ENCODE assay signal across 8 cellular contexts in genomic region chr16:1770328-1771071, GRCh38. TPM values are rescaled to one million over a fixed set of nuclear protein-coding genes. Genes with fewer than 3 reads are reported as not detected.
DNase-seq lines count a peak whose midpoint lies in the region; ATAC-seq, FAIRE-seq and TF ChIP-seq lines count a peak whose summit lies in the region.

No MANE protein-coding gene starts in this region.

- CTCF ChIA-PET in A673 (lab: Charles Lee) (no interaction called here), K562 (lab: Yijun Ruan, JAX; ENCODE audit: low intra/inter-chr PET ratio) (no interaction called here)

- H3K18ac ChIP-seq in H9 (ENCODE audit: insufficient read length, low read depth, low read length): peak overlapping the region; percentile 44

- no peak overlapping the region for H4K91ac ChIP-seq in H9 (ENCODE audit: insufficient read length, low read depth, low read length)

- intact Hi-C loops in A673 (cut with micrococcal nuclease; ENCODE audit: unreplicated experiment) (loop anchor here (10.0 kb wide), 1 partner anchor 54 kb away; the partner anchor contains the start of genes FAHD1 and HAGH), K562 (cut with micrococcal nuclease) (no loop called here), gastrocnemius medialis (cut with DNase I; ENCODE audit: low total_unique reads) (loop anchor here (10.0 kb wide), 1 partner anchor 444 kb away; the partner anchor contains the start of genes BRICD5 and PGP)

- POLR2A ChIA-PET in A673 (lab: Charles Lee; ENCODE audit: low non-redundant PET): interaction anchor here (0.5 to 0.7 kb wide), 2 partner anchors 16 to 477 kb away, joined by 3 to 9 read pairs; no protein-coding TSS in a partner anchor
- POLR2A ChIA-PET in K562 (lab: Yijun Ruan, JAX): interaction anchor here (0.6 to 4.3 kb wide), 7 partner anchors 9 to 385 kb away, joined by 3 to 35 read pairs (median 5); partner anchors contain the start of genes FAHD1, HAGH, NUBP2 and RPS2

- no peak overlapping the region for H3T11ph ChIP-seq in H9 (ENCODE audit: low read length)

- peaks cover 2% of the 10 kb centered on the region for H3K9me1 ChIP-seq in K562 (ENCODE audit: control insufficient read depth, insufficient read depth, low read length)

- FAIRE-seq in K562 (lab: Jason Lieb, UNC): no peak

- H3K36me3 Mint-ChIP-seq in H9 (ENCODE audit: insufficient read depth in 1 of 3, low read depth in 3 of 3): peaks cover 11 to 42% (median 34%) of the 10 kb centered on the region in 3 experiments; a peak in 6 of 7 replicates

- H3K27me3 ChIP-seq in A673 (replicated peaks; ENCODE audit: insufficient read depth, low read depth, low read length, poor library complexity) (no peaks in the 10 kb centered on the region), H9 (ENCODE audit: insufficient read depth, low read length) (no peaks in the 10 kb centered on the region), SU-DHL-6 (ENCODE audit: low read length) (no peaks in the 10 kb centered on the region), K562 (ENCODE audit: control insufficient read depth in 2 of 2, insufficient read depth in 2 of 2, low read length in 2 of 2) (no peaks in the 10 kb centered on the region), iPS-15b (ENCODE audit: control insufficient read depth, insufficient read depth, low read length) (no peaks in the 10 kb centered on the region), gastrocnemius medialis (no peaks in the 10 kb centered on the region)

- H3K4me3 ChIP-seq in A673 (ENCODE audit: low read depth, low read length, poor library complexity, severe bottlenecking) (peak overlapping the region; percentile 63), SU-DHL-6 (ENCODE audit: insufficient read depth, low read length, poor library complexity, severe bottlenecking) (peak overlapping the region; percentile 90), K562 (peak overlapping the region; percentile 96), iPS-15b (ENCODE audit: low read depth, low read length) (peak overlapping the region; percentile 85), gastrocnemius medialis (peak overlapping the region; percentile 70 to 99 (median 79))

- H3K9me3 ChIP-seq in A673 (ENCODE audit: low read depth, low read length, poor library complexity, severe bottlenecking): no peaks in the 10 kb centered on the region
- H3K9me3 ChIP-seq in H9 (ENCODE audit: control insufficient read depth, low read depth, low read length): no peaks in the 10 kb centered on the region
- H3K9me3 ChIP-seq in SU-DHL-6 (ENCODE audit: insufficient read depth, low read length): no peaks in the 10 kb centered on the region
- H3K9me3 ChIP-seq in K562 (replicated peaks; ENCODE audit: control insufficient read depth, insufficient read depth, low read depth, low read length): no peaks in the 10 kb centered on the region
- H3K9me3 ChIP-seq in iPS-15b (ENCODE audit: control insufficient read depth, insufficient read depth, low read length): no peaks in the 10 kb centered on the region
- no peaks in the 10 kb centered on the region for H3K9me3 ChIP-seq in gastrocnemius medialis

- H3K9ac ChIP-seq in H9 (ENCODE audit: extremely low read depth, insufficient read length, low read length) (peak overlapping the region; percentile 39), SU-DHL-6 (ENCODE audit: low read length) (peak overlapping the region; percentile 93), K562 (ENCODE audit: insufficient read depth in 1 of 2, low read depth in 2 of 2, low read length in 2 of 2) (peak overlapping the region; percentile 93 to 95; a peak in 3 of 4 replicates), iPS-15b (ENCODE audit: low read depth, low read length) (peak overlapping the region; percentile 79)

- H3K79me2 ChIP-seq in H9 (ENCODE audit: insufficient read depth, low read length) (no peaks in the 10 kb centered on the region; the same call in 1 of the 2 replicates), SU-DHL-6 (ENCODE audit: insufficient read depth, low read length) (peaks cover 16% of the 10 kb centered on the region), K562 (ENCODE audit: control insufficient read depth, insufficient read depth, low read length) (peaks cover 51% of the 10 kb centered on the region)

- peak overlapping the region; percentile 95 to 98 for H3K4me3 Mint-ChIP-seq in H9

- no peak overlapping the region for H4K5ac ChIP-seq in H9 (ENCODE audit: insufficient read length, low read depth, low read length)

- H3K23ac ChIP-seq in H9 (ENCODE audit: insufficient read length, low read depth, low read length): no peak overlapping the region

- H3K4me2 ChIP-seq in H9 (ENCODE audit: insufficient read depth, insufficient read length, low read length) (peak overlapping the region; percentile 47), SU-DHL-6 (ENCODE audit: low read depth, low read length, poor library complexity, severe bottlenecking) (peak overlapping the region; percentile 95), K562 (ENCODE audit: insufficient read depth, low read length) (peak overlapping the region; percentile 98)

- H2BK15ac ChIP-seq in H9 (ENCODE audit: low read depth, low read length): no peak overlapping the region

- TF ChIP-seq CTCF in A673 (conservative IDR thresholded peaks at IDR 0.05; ENCODE audit: low read depth, low read length) (no peak), H9 (conservative IDR thresholded peaks at IDR 0.05) (no peak), SU-DHL-6 (IDR thresholded peaks at IDR 0.05; ENCODE audit: insufficient read depth, low read length, poor library complexity, severe bottlenecking) (no peak), K562 (IDR thresholded peaks at IDR 0.05 in 2 of 3, conservative IDR thresholded peaks at IDR 0.05 in 1 of 3; ENCODE audit: insufficient read depth in 2 of 3, low read depth in 1 of 3, low read length in 3 of 3) (no peak), gastrocnemius medialis (IDR thresholded peaks at IDR 0.05 in 4 of 5, conservative IDR thresholded peaks at IDR 0.05 in 1 of 5) (no peak)

- no peak overlapping the region for H2AK5ac ChIP-seq in H9 (ENCODE audit: insufficient read length, low read length)

- H3K4me1 Mint-ChIP-seq in H9: peaks cover 3 to 19% of the 10 kb centered on the region in 2 experiments

- peak; percentile 47 for DNase-seq in A673 (ENCODE audit: low spot score)
- peak; percentile 77 for DNase-seq in H9
- DNase-seq in K562 (ENCODE audit: extremely low read depth in 1 of 4, low spot score in 3 of 4): peak in 2 of 4 experiments; percentile 43 to 54
- DNase-seq in gastrocnemius medialis: peak in 1 of 2 donors; percentile 60
- no peak for DNase-seq in KBM-7

- peak overlapping the region; percentile 98 for H3K27ac ChIP-seq in A673 (ENCODE audit: low read depth, low read length, poor library complexity, severe bottlenecking)
- no peak overlapping the region for H3K27ac ChIP-seq in H9 (ENCODE audit: insufficient read length, low read depth, low read length)
- peak overlapping the region; percentile 84 for H3K27ac ChIP-seq in SU-DHL-6 (ENCODE audit: low read depth, low read length)
- peak overlapping the region; percentile 96 for H3K27ac ChIP-seq in K562 (ENCODE audit: extremely low read depth, low read depth, low read length)
- H3K27ac ChIP-seq in gastrocnemius medialis: peak overlapping the region; percentile 77 to 99 (median 94)

- no peaks in the 10 kb centered on the region; the same call in 1 of the 2 replicates for H3K27me3 Mint-ChIP-seq in H9 (ENCODE audit: low read depth)

- no peak overlapping the region for H3K4ac ChIP-seq in H9 (ENCODE audit: low read depth, low read length)

- H3K23me2 ChIP-seq in H9 (ENCODE audit: insufficient read length, low read depth, low read length, poor library complexity, severe bottlenecking): peaks cover 9% of the 10 kb centered on the region

- H3K9me3 Mint-ChIP-seq in H9: no peaks in the 10 kb centered on the region

- peak overlapping the region in 2 of 3 experiments; percentile 90; a peak in 4 of 7 replicates for H3K27ac Mint-ChIP-seq in H9

- WGBS in H9 (ENCODE audit: extremely low coverage, insufficient read length, low lambda C conversion rate): no CpG with 5 or more reads among the region's 69 CpGs
- WGBS in K562 (ENCODE audit: insufficient coverage, low coverage, missing lambda C conversion rate): 15% methylated on average over 44 of the region's 69 CpGs

- no peak overlapping the region for H2BK20ac ChIP-seq in H9 (ENCODE audit: low read depth, low read length, poor library complexity, severe bottlenecking)

- H3K79me1 ChIP-seq in H9 (ENCODE audit: insufficient read depth, low read depth, low read length, poor library complexity, severe bottlenecking): peaks cover 5% of the 10 kb centered on the region

- TF ChIP-seq RAD21 in K562 (CRISPR knock-in tag; conservative IDR thresholded peaks at IDR 0.05 in 1 of 2, IDR thresholded peaks at IDR 0.05 in 1 of 2): no peak

- H2AFZ ChIP-seq in H9 (ENCODE audit: low read length) (no peak overlapping the region), SU-DHL-6 (ENCODE audit: low read depth, low read length, severe bottlenecking) (no peak overlapping the region), K562 (ENCODE audit: low read depth, low read length) (no peak overlapping the region)

- H3K4me1 ChIP-seq in A673 (ENCODE audit: insufficient read depth, low read length, poor library complexity, severe bottlenecking) (peaks cover 4% of the 10 kb centered on the region), H9 (ENCODE audit: insufficient read depth, low read length) (no peaks in the 10 kb centered on the region), K562 (replicated peaks in 1 of 2; ENCODE audit: control insufficient read depth in 2 of 2, insufficient read depth in 2 of 2, low read length in 2 of 2) (peaks cover 20 to 95% of the 10 kb centered on the region in 2 experiments; a peak in 4 of 5 replicates), iPS-15b (ENCODE audit: control insufficient read depth, insufficient read depth, low read length) (peaks cover 2% of the 10 kb centered on the region), gastrocnemius medialis (peaks cover 24 to 41% of the 10 kb centered on the region in 2 donors)

- H3K14ac ChIP-seq in H9 (ENCODE audit: insufficient read depth, low read length): peak overlapping the region; percentile 39; the same call in 1 of the 2 replicates

- H3K9me2 ChIP-seq in SU-DHL-6 (replicated peaks; ENCODE audit: insufficient read depth, low read length): no peaks in the 10 kb centered on the region

- ATAC-seq in K562 (peak; percentile 5), gastrocnemius medialis (peak in 1 of 2 donors; percentile 19), HG02970 (IDR thresholded peaks at IDR 0.05; ENCODE audit: low FRiP score, unreplicated experiment) (no peak)

- peaks cover 16% of the 10 kb centered on the region; the same call in 1 of the 2 replicates for H3F3A ChIP-seq in SU-DHL-6 (ENCODE audit: insufficient read depth)

- no peak overlapping the region for H2BK12ac ChIP-seq in H9 (ENCODE audit: insufficient read length, low read depth, low read length)

- H2BK120ac ChIP-seq in H9 (ENCODE audit: low read depth, low read length, poor library complexity, severe bottlenecking): no peak overlapping the region

- TF ChIP-seq POLR2A in K562 (conservative IDR thresholded peaks at IDR 0.05) (peak; percentile 63), gastrocnemius medialis (IDR thresholded peaks at IDR 0.05) (no peak)

- in situ Hi-C loops in K562 (cut with MboI) (no loop called here), gastrocnemius medialis (cut with MboI; ENCODE audit: low sequenced_read_pairs in 4 of 4) (no loop called here), KBM-7 (cut with MboI; ENCODE audit: low pct_unique_long_range_greater_than_20kb, low sequenced_read_pairs) (no loop called here)

- H3K56ac ChIP-seq in H9 (ENCODE audit: insufficient read length, low read depth, low read length): no peak overlapping the region

- H2BK5ac ChIP-seq in H9 (ENCODE audit: insufficient read length, low read length): no peak overlapping the region

- BruUV-seq in A673 (replicated peaks; lab: Mats Ljungman, UMichigan) (no TSS peak), K562 (replicated peaks; lab: Mats Ljungman, UMichigan) (no TSS peak)

- H3K36me3 ChIP-seq in A673 (ENCODE audit: insufficient read depth, low read length, poor library complexity, severe bottlenecking) (peaks cover 15% of the 10 kb centered on the region), SU-DHL-6 (ENCODE audit: low read length) (no peaks in the 10 kb centered on the region), K562 (ENCODE audit: control insufficient read depth, insufficient read depth, low read length) (peaks cover 69% of the 10 kb centered on the region; the same call in 2 of the 3 replicates), iPS-15b (ENCODE audit: control insufficient read depth, insufficient read depth, low read length) (peaks cover 38% of the 10 kb centered on the region), gastrocnemius medialis (peaks cover 0 to 32% of the 10 kb centered on the region in 2 donors)

- no peak overlapping the region for H4K8ac ChIP-seq in H9 (replicated peaks; ENCODE audit: insufficient read length, low read depth, low read length)

- H4K20me1 ChIP-seq in H9 (ENCODE audit: control insufficient read depth, insufficient read depth, insufficient read length) (no peaks in the 10 kb centered on the region), SU-DHL-6 (ENCODE audit: low read depth, low read length) (no peaks in the 10 kb centered on the region), K562 (replicated peaks; ENCODE audit: control insufficient read depth, insufficient read depth, low read length) (peaks cover 8% of the 10 kb centered on the region; the same call in 1 of the 2 replicates)

- TF ChIP-seq EP300 in K562 (IDR thresholded peaks at IDR 0.05; ENCODE audit: low read length): no peak

RNA-seq across cellular contexts. Expression of gene NME3, which starts 0.8 kb away (rescaled TPM):
- total RNA-seq in A673 (2021) (35.3 and 40.8 TPM in 2 replicates), H9 (2021) (76.9 and 81.9 TPM in 2 replicates), K562 (2014; rRNA removed) (65.5 and 75.6 TPM in 2 replicates), K562 (2014; rRNA removed; fragmentation: Illumina TruSeq; extraction: Trizol) (0.32 and 1.1 TPM in 2 replicates), K562 (2015; rRNA removed; fragmentation: Illumina TruSeq; extraction: Trizol) (11.5 and 15.2 TPM in 2 replicates), K562 (2021) (57.9 and 66.6 TPM in 2 replicates), gastrocnemius medialis (10 to 100 TPM; 18.1 to 41.4 (median 34.2) TPM)
- 4.5 and 43.9 TPM in 2 replicates for total RNA-seq in K562 (2011; cell fraction: chromatin; rRNA removed; ENCODE audit: low replicate concordance)
- total RNA-seq in K562 (2011; cell fraction: nucleolus; rRNA removed): 90.4 and 94.7 TPM in 2 replicates
- total RNA-seq in K562 (2011; cell fraction: nucleoplasm; rRNA removed): 25.3 and 29.3 TPM in 2 replicates
- polyA plus RNA-seq in K562 (2011; rRNA removed) (13.9 and 20.3 TPM in 2 replicates), K562 (2014; fragmentation: Illumina TruSeq; extraction: Trizol) (1.1 and 11.5 TPM in 2 replicates), K562 (2014; fragmentation: Nextera tagmentation; extraction: Ambion mirVana) (1 to 10 TPM in 1 of 2 experiments, under 1 TPM in 1; 0.68 to 4.2 TPM), K562 (2014; rRNA removed) (70.3 and 76.3 TPM in 2 replicates)
- polyA plus RNA-seq in K562 (2011; cell fraction: cytosol; rRNA removed): 30.9 and 115 TPM in 2 replicates
- polyA plus RNA-seq in K562 (2011; cell fraction: nucleus; rRNA removed): 128 and 208 TPM in 2 replicates
- 44.6 and 58.7 TPM in 2 replicates for polyA plus RNA-seq in K562 (2012)
- polyA minus RNA-seq in K562 (2011; rRNA and poly(A)+ RNA removed): 0.96 and 1.3 TPM in 2 replicates
- 9.6 and 11.4 TPM in 2 replicates for polyA minus RNA-seq in K562 (2011; cell fraction: cytosol; rRNA and poly(A)+ RNA removed)
- 26.0 and 31.0 TPM in 2 replicates for polyA minus RNA-seq in K562 (2011; cell fraction: nucleus; rRNA and poly(A)+ RNA removed)

RNA-seq across cellular contexts. Expression of gene EME2, which starts 2.1 kb away (rescaled TPM):
- total RNA-seq in A673 (2021) (19.5 and 19.9 TPM in 2 replicates), H9 (2021) (60.4 and 63.6 TPM in 2 replicates), K562 (2014; rRNA removed) (10.6 and 14.7 TPM in 2 replicates), K562 (2014; rRNA removed; fragmentation: Illumina TruSeq; extraction: Trizol) (1.1 and 1.6 TPM in 2 replicates), K562 (2015; rRNA removed; fragmentation: Illumina TruSeq; extraction: Trizol) (5.4 and 6.9 TPM in 2 replicates), K562 (2021) (19.9 and 20.5 TPM in 2 replicates), gastrocnemius medialis (1 to 10 TPM; 2.1 to 9.2 (median 6.2) TPM)
- total RNA-seq in K562 (2011; cell fraction: chromatin; rRNA removed; ENCODE audit: low replicate concordance): 24.0 and 77.3 TPM in 2 replicates
- 56.5 and 58.8 TPM in 2 replicates for total RNA-seq in K562 (2011; cell fraction: nucleolus; rRNA removed)
- 26.8 and 26.9 TPM in 2 replicates for total RNA-seq in K562 (2011; cell fraction: nucleoplasm; rRNA removed)
- polyA plus RNA-seq in K562 (2011; rRNA removed) (3.3 and 6.2 TPM in 2 replicates), K562 (2014; fragmentation: Illumina TruSeq; extraction: Trizol) (3.5 and 5.3 TPM in 2 replicates), K562 (2014; fragmentation: Nextera tagmentation; extraction: Ambion mirVana) (under 1 TPM; 0.35 to 0.42 TPM), K562 (2014; rRNA removed) (17.3 and 19.8 TPM in 2 replicates)
- 3.2 and 8.1 TPM in 2 replicates for polyA plus RNA-seq in K562 (2011; cell fraction: cytosol; rRNA removed)
- polyA plus RNA-seq in K562 (2011; cell fraction: nucleus; rRNA removed): 46.3 and 81.6 TPM in 2 replicates
- 7.6 and 8.4 TPM in 2 replicates for polyA plus RNA-seq in K562 (2012)
- 1.7 and 2.1 TPM in 2 replicates for polyA minus RNA-seq in K562 (2011; rRNA and poly(A)+ RNA removed)
- 4.7 and 5.0 TPM in 2 replicates for polyA minus RNA-seq in K562 (2011; cell fraction: cytosol; rRNA and poly(A)+ RNA removed)
- 20.8 and 22.9 TPM in 2 replicates for polyA minus RNA-seq in K562 (2011; cell fraction: nucleus; rRNA and poly(A)+ RNA removed)

RNA-seq across cellular contexts. Expression of gene MRPS34, which starts 2.4 kb away (rescaled TPM):
- 247 and 250 TPM in 2 replicates for total RNA-seq in A673 (2021)
- 199 and 205 TPM in 2 replicates for total RNA-seq in H9 (2021)
- total RNA-seq in K562 (2011; cell fraction: chromatin; rRNA removed; ENCODE audit: low replicate concordance): 21.2 and 69.4 TPM in 2 replicates
- 82.5 and 101 TPM in 2 replicates for total RNA-seq in K562 (2011; cell fraction: nucleolus; rRNA removed)
- total RNA-seq in K562 (2011; cell fraction: nucleoplasm; rRNA removed): 42.6 and 57.2 TPM in 2 replicates
- total RNA-seq in K562 (2014; rRNA removed): 334 and 370 TPM in 2 replicates
- 70.9 and 92.7 TPM in 2 replicates for total RNA-seq in K562 (2014; rRNA removed; fragmentation: Illumina TruSeq; extraction: Trizol)
- total RNA-seq in K562 (2015; rRNA removed; fragmentation: Illumina TruSeq; extraction: Trizol): 188 and 213 TPM in 2 replicates
- total RNA-seq in K562 (2021): 230 and 244 TPM in 2 replicates
- 92.8 and 97.8 TPM in 2 replicates for polyA plus RNA-seq in K562 (2011; rRNA removed)
- 104 and 232 TPM in 2 replicates for polyA plus RNA-seq in K562 (2011; cell fraction: cytosol; rRNA removed)
- 111 and 142 TPM in 2 replicates for polyA plus RNA-seq in K562 (2011; cell fraction: nucleus; rRNA removed)
- 116 and 130 TPM in 2 replicates for polyA plus RNA-seq in K562 (2012)
- 70.4 and 139 TPM in 2 replicates for polyA plus RNA-seq in K562 (2014; fragmentation: Illumina TruSeq; extraction: Trizol)
- 10 to 100 TPM in 1 of 2 experiments, 1 to 10 TPM in 1; 5.2 to 10.9 TPM for polyA plus RNA-seq in K562 (2014; fragmentation: Nextera tagmentation; extraction: Ambion mirVana)
- polyA plus RNA-seq in K562 (2014; rRNA removed): 252 and 261 TPM in 2 replicates
- 34.1 and 34.5 TPM in 2 replicates for polyA minus RNA-seq in K562 (2011; rRNA and poly(A)+ RNA removed)
- 54.0 and 82.0 TPM in 2 replicates for polyA minus RNA-seq in K562 (2011; cell fraction: cytosol; rRNA and poly(A)+ RNA removed)
- polyA minus RNA-seq in K562 (2011; cell fraction: nucleus; rRNA and poly(A)+ RNA removed): 29.9 and 37.0 TPM in 2 replicates
- 100 to 1,000 TPM in 2 of 4 donors, 10 to 100 TPM in 2; 65.4 to 120 (median 90.0) TPM for total RNA-seq in gastrocnemius medialis

RNA-seq across cellular contexts. Expression of gene SPSB3, which starts 11.9 kb away (rescaled TPM):
- 15.0 and 20.8 TPM in 2 replicates for total RNA-seq in A673 (2021)
- 19.9 and 20.0 TPM in 2 replicates for total RNA-seq in H9 (2021)
- 26.2 and 74.9 TPM in 2 replicates for total RNA-seq in K562 (2011; cell fraction: chromatin; rRNA removed; ENCODE audit: low replicate concordance)
- total RNA-seq in K562 (2011; cell fraction: nucleolus; rRNA removed): 64.9 and 70.4 TPM in 2 replicates
- 32.1 and 39.0 TPM in 2 replicates for total RNA-seq in K562 (2011; cell fraction: nucleoplasm; rRNA removed)
- total RNA-seq in K562 (2014; rRNA removed): 22.9 and 25.2 TPM in 2 replicates
- total RNA-seq in K562 (2014; rRNA removed; fragmentation: Illumina TruSeq; extraction: Trizol): 2.1 and 2.2 TPM in 2 replicates
- total RNA-seq in K562 (2015; rRNA removed; fragmentation: Illumina TruSeq; extraction: Trizol): 7.1 and 9.5 TPM in 2 replicates
- total RNA-seq in K562 (2021): 20.9 and 22.1 TPM in 2 replicates
- polyA plus RNA-seq in K562 (2011; rRNA removed): 11.9 and 20.4 TPM in 2 replicates
- polyA plus RNA-seq in K562 (2011; cell fraction: cytosol; rRNA removed): 22.4 and 38.9 TPM in 2 replicates
- 113 and 172 TPM in 2 replicates for polyA plus RNA-seq in K562 (2011; cell fraction: nucleus; rRNA removed)
- 15.5 and 42.6 TPM in 2 replicates for polyA plus RNA-seq in K562 (2012)
- 3.9 and 10.0 TPM in 2 replicates for polyA plus RNA-seq in K562 (2014; fragmentation: Illumina TruSeq; extraction: Trizol)
- polyA plus RNA-seq in K562 (2014; fragmentation: Nextera tagmentation; extraction: Ambion mirVana): 1 to 10 TPM in 1 of 2 experiments, under 1 TPM in 1; 0.39 to 1.3 TPM
- polyA plus RNA-seq in K562 (2014; rRNA removed): 29.4 and 37.4 TPM in 2 replicates
- polyA minus RNA-seq in K562 (2011; rRNA and poly(A)+ RNA removed): 3.1 and 4.7 TPM in 2 replicates
- 5.5 and 9.3 TPM in 2 replicates for polyA minus RNA-seq in K562 (2011; cell fraction: cytosol; rRNA and poly(A)+ RNA removed)
- 16.6 and 19.7 TPM in 2 replicates for polyA minus RNA-seq in K562 (2011; cell fraction: nucleus; rRNA and poly(A)+ RNA removed)
- total RNA-seq in gastrocnemius medialis: 100 to 1,000 TPM in 1 of 4 donors, 10 to 100 TPM in 3; 86.2 to 161 (median 88.3) TPM

RNA-seq across cellular contexts. Expression of gene NUBP2, which starts 12.3 kb away (rescaled TPM):
- 76.0 and 76.6 TPM in 2 replicates for total RNA-seq in A673 (2021)
- 67.7 and 69.4 TPM in 2 replicates for total RNA-seq in H9 (2021)
- 40.1 and 114 TPM in 2 replicates for total RNA-seq in K562 (2011; cell fraction: chromatin; rRNA removed; ENCODE audit: low replicate concordance)
- total RNA-seq in K562 (2011; cell fraction: nucleolus; rRNA removed): 99.9 and 115 TPM in 2 replicates
- total RNA-seq in K562 (2011; cell fraction: nucleoplasm; rRNA removed): 47.3 and 54.8 TPM in 2 replicates
- 115 and 140 TPM in 2 replicates for total RNA-seq in K562 (2014; rRNA removed)
- 3.3 and 4.4 TPM in 2 replicates for total RNA-seq in K562 (2014; rRNA removed; fragmentation: Illumina TruSeq; extraction: Trizol)
- total RNA-seq in K562 (2015; rRNA removed; fragmentation: Illumina TruSeq; extraction: Trizol): 36.1 and 41.8 TPM in 2 replicates
- 84.8 and 95.8 TPM in 2 replicates for total RNA-seq in K562 (2021)
- polyA plus RNA-seq in K562 (2011; rRNA removed): 24.0 and 30.8 TPM in 2 replicates
- polyA plus RNA-seq in K562 (2011; cell fraction: cytosol; rRNA removed): 57.0 and 157 TPM in 2 replicates
- 110 and 151 TPM in 2 replicates for polyA plus RNA-seq in K562 (2011; cell fraction: nucleus; rRNA removed)
- 64.4 and 77.9 TPM in 2 replicates for polyA plus RNA-seq in K562 (2012)
- polyA plus RNA-seq in K562 (2014; fragmentation: Illumina TruSeq; extraction: Trizol): 11.4 and 42.6 TPM in 2 replicates
- 1 to 10 TPM; 1.8 to 7.7 TPM for polyA plus RNA-seq in K562 (2014; fragmentation: Nextera tagmentation; extraction: Ambion mirVana)
- polyA plus RNA-seq in K562 (2014; rRNA removed): 97.1 and 104 TPM in 2 replicates
- 6.1 and 8.5 TPM in 2 replicates for polyA minus RNA-seq in K562 (2011; rRNA and poly(A)+ RNA removed)
- 31.0 and 38.0 TPM in 2 replicates for polyA minus RNA-seq in K562 (2011; cell fraction: cytosol; rRNA and poly(A)+ RNA removed)
- 27.2 and 34.2 TPM in 2 replicates for polyA minus RNA-seq in K562 (2011; cell fraction: nucleus; rRNA and poly(A)+ RNA removed)
- total RNA-seq in gastrocnemius medialis: 100 to 1,000 TPM in 1 of 4 donors, 10 to 100 TPM in 3; 77.3 to 163 (median 80.7) TPM

Comparison
In these comparisons a context has a peak if more than half of its experiments do, and no peak if none do; other contexts are left out.
1. H3K4me2 ChIP-seq: peak in every context shown above with its lines; median percentile 98 in K562; 95 in SU-DHL-6; 47 in H9.
2. H3K9ac ChIP-seq: peak in every context shown above with its lines; median percentile 94 in K562; 93 in SU-DHL-6; 79 in iPS-15b; 39 in H9.